8 cellular contexts compared by ENCODE assay signal in the genomic region with DNA sequence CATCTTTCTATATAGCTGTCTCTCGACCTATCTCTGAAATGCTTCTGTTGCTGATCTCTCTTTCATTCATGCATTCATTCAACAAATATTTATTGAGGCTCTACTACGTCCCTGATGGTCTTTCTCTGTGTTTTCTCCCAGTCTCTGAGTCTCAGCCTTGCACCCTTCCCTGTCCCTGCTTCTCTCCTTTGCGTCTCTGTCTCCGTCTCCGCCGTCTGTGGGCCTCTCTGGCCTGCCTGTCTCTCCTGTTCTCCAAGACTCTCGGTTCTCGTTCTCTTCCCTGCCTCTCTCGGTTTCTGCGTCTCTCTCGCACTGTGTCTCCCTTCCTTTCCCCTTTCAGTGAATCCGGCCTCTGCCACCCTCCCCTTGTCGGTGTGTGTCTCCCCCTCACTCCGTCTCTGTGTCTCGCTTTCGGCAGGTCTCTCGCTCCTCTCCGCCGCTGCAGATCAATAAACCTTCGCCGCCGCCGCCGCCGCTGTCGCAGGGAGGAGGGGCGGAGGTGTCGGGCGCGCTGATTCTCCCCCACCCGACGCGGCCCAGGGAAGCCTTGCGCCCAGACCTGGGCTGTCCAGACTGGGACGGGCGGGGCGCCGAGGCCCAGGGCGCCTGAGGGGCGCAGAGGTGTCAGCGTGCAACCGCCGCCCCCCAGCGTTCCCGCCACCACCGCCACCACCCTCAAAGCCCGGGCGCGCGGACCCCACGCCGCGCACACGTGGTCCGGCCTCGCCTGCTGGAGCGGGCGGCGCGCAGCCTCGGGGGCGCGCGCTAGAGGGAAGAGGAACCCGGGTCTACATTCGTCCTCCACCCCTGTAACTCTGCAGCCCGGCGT. TPM values are rescaled to one million over a fixed set of nuclear protein-coding genes. Genes with fewer than 3 reads are reported as not detected.
A peak's percentile ranks its signal among the peaks of the same experiment; 100 is the strongest.
DNase-seq lines count a peak whose midpoint lies in the region; ATAC-seq and TF ChIP-seq lines count a peak whose summit lies in the region.

No MANE protein-coding gene starts in this region.

- no peaks in the 10 kb centered on the region for H4K20me1 ChIP-seq in KMS-11 (ENCODE audit: insufficient read depth)

- H3K27ac Mint-ChIP-seq in CD4-positive, alpha-beta memory T cell: peak overlapping the region in 5 of 7 donors; percentile 1 to 93 (median 67)
- H3K27ac Mint-ChIP-seq in natural killer cell: peak overlapping the region; percentile 4 to 8

- H3K27ac ChIP-seq in CD4-positive, alpha-beta memory T cell (ENCODE audit: low read depth, low read length): no peak overlapping the region
- no peak overlapping the region for H3K27ac ChIP-seq in KMS-11
- no peak overlapping the region for H3K27ac ChIP-seq in ascending aorta

- peaks cover 33 to 69% (median 47%) of the 10 kb centered on the region in 4 donors for H3K4me1 Mint-ChIP-seq in CD4-positive, alpha-beta memory T cell
- peaks cover 38 to 62% of the 10 kb centered on the region in 2 donors for H3K4me1 Mint-ChIP-seq in natural killer cell

- H3K36me3 Mint-ChIP-seq in CD4-positive, alpha-beta memory T cell: peaks cover 0 to 3% of the 10 kb centered on the region in 2 donors
- no peaks in the 10 kb centered on the region for H3K36me3 Mint-ChIP-seq in natural killer cell

- TF ChIP-seq CTCF in KMS-11 (conservative IDR thresholded peaks at IDR 0.05; ENCODE audit: low read depth, low read length): no peak
- no peak for TF ChIP-seq CTCF in ascending aorta (IDR thresholded peaks at IDR 0.05)
- no peak for TF ChIP-seq CTCF in natural killer cell (IDR thresholded peaks at IDR 0.05)

- H3K27me3 ChIP-seq in CD4-positive, alpha-beta memory T cell (ENCODE audit: insufficient read depth, low read length): peaks cover 34% of the 10 kb centered on the region
- H3K27me3 ChIP-seq in KMS-11 (ENCODE audit: insufficient read depth, low read depth) (peaks cover 64% of the 10 kb centered on the region), ascending aorta (peaks cover 42% of the 10 kb centered on the region)

- intact Hi-C loops in CD4-positive, alpha-beta memory T cell (cut with micrococcal nuclease): loop anchor here (5.0 kb wide), 1 partner anchor 604 kb away; no protein-coding TSS in a partner anchor
- intact Hi-C loops in ascending aorta (cut with DNase I) (no loop called here), natural killer cell (cut with micrococcal nuclease) (no loop called here)

- no peak overlapping the region for H3K9ac ChIP-seq in KMS-11

- peaks cover 13 to 35% of the 10 kb centered on the region in 2 donors for H3K27me3 Mint-ChIP-seq in CD4-positive, alpha-beta memory T cell
- H3K27me3 Mint-ChIP-seq in natural killer cell (ENCODE audit: low read depth in 2 of 2): peaks cover 25 to 37% of the 10 kb centered on the region in 2 donors

- H3K4me1 ChIP-seq in CD4-positive, alpha-beta memory T cell (ENCODE audit: insufficient read depth, low read length): peaks cover 73% of the 10 kb centered on the region
- H3K4me1 ChIP-seq in KMS-11 (ENCODE audit: low read depth, poor library complexity, severe bottlenecking) (peaks cover 86% of the 10 kb centered on the region), ascending aorta (peaks cover 36 to 48% of the 10 kb centered on the region in 2 donors)

- H2AFZ ChIP-seq in KMS-11 (ENCODE audit: low read depth): peak overlapping the region; percentile 48

- H3K36me3 ChIP-seq in CD4-positive, alpha-beta memory T cell (ENCODE audit: insufficient read depth, low read length): no peaks in the 10 kb centered on the region
- no peaks in the 10 kb centered on the region for H3K36me3 ChIP-seq in KMS-11 (ENCODE audit: insufficient read depth)
- no peaks in the 10 kb centered on the region for H3K36me3 ChIP-seq in ascending aorta

- CTCF ChIA-PET in CD4-positive, alpha-beta memory T cell (lab: Charles Lee; ENCODE audit: partially characterized antibody): interaction anchor here (1.4 to 5.0 kb wide), 5 partner anchors 11 to 31 kb away, joined by 3 to 74 read pairs (median 6); a partner anchor contains a TSS

- peak overlapping the region; percentile 77 for H3K4me2 ChIP-seq in KMS-11

- H3K4me3 ChIP-seq in CD4-positive, alpha-beta memory T cell (ENCODE audit: low read length in 2 of 2): peak overlapping the region in 1 of 2 donors; percentile 41
- H3K4me3 ChIP-seq in KMS-11 (IDR thresholded peaks at IDR 0.05; ENCODE audit: insufficient read depth, low read depth, low read length) (peak overlapping the region; percentile 33), ascending aorta (peak overlapping the region; percentile 38 to 42)

- peak overlapping the region; percentile 79 to 89 (median 84) for H3K4me3 Mint-ChIP-seq in CD4-positive, alpha-beta memory T cell
- H3K4me3 Mint-ChIP-seq in natural killer cell: peak overlapping the region; percentile 77

- H3K9me3 ChIP-seq in CD4-positive, alpha-beta memory T cell (ENCODE audit: control insufficient read depth in 1 of 2, low read length in 2 of 2): no peaks in the 10 kb centered on the region
- no peaks in the 10 kb centered on the region for H3K9me3 ChIP-seq in ascending aorta

- POLR2A ChIA-PET in CD4-positive, alpha-beta memory T cell (lab: Charles Lee; ENCODE audit: partially characterized antibody): interaction anchor here (0.9 to 2.9 kb wide), 8 partner anchors 11 to 138 kb away, joined by 3 to 16 read pairs (median 4); a partner anchor contains a TSS

- DNase-seq in CD4-positive, alpha-beta memory T cell: peak in 1 of 5 donors; percentile 39
- DNase-seq in ascending aorta (ENCODE audit: low spot score in 2 of 2) (no peak), natural killer cell (no peak), 8988T (no peak), globus pallidus (ENCODE audit: low spot score) (no peak), NCI-H1694 treated with DMSO at 0.1 percent for 48 hours (lab: John Stamatoyannopoulos, UW) (no peak)
- no peak for DNase-seq in activated CD4-positive, CD25-positive, alpha-beta regulatory T cell treated with anti-CD3 and anti-CD28 coated beads, Interleukin-2, amount 50 U/mL, for 72 hours

- no peaks in the 10 kb centered on the region for H3K79me2 ChIP-seq in KMS-11 (ENCODE audit: insufficient read depth, low read depth)

- ATAC-seq in natural killer cell: no peak

- H3K9me3 Mint-ChIP-seq in CD4-positive, alpha-beta memory T cell: no peaks in the 10 kb centered on the region
- H3K9me3 Mint-ChIP-seq in natural killer cell: no peaks in the 10 kb centered on the region

RNA-seq across cellular contexts. Expression of a gene that starts 3.0 kb away (rescaled TPM):
- total RNA-seq in CD4-positive, alpha-beta memory T cell: 1 to 10 TPM; 2.0 to 4.3 TPM
- 1 to 10 TPM in 1 of 2 donors, under 1 TPM in 1; 0.34 to 1.5 TPM for polyA plus RNA-seq in CD4-positive, alpha-beta memory T cell
- 1.5 TPM for total RNA-seq in ascending aorta
- 1 to 10 TPM in 1 of 3 donors, under 1 TPM in 2; 0.52 to 1.1 (median 0.68) TPM for total RNA-seq in natural killer cell

RNA-seq across cellular contexts. Expression of a gene that starts 18.1 kb away (rescaled TPM):
- total RNA-seq in CD4-positive, alpha-beta memory T cell: 1 to 10 TPM; 6.0 to 8.5 TPM
- 1 to 10 TPM; 2.5 to 3.5 TPM for polyA plus RNA-seq in CD4-positive, alpha-beta memory T cell
- total RNA-seq in ascending aorta: 11.2 TPM
- total RNA-seq in natural killer cell: 1 to 10 TPM; 4.6 to 6.8 (median 5.5) TPM

RNA-seq across cellular contexts. Expression of a gene that starts 30.6 kb away (rescaled TPM):
- total RNA-seq in CD4-positive, alpha-beta memory T cell: 10 to 100 TPM; 33.6 to 39.8 TPM
- 10 to 100 TPM; 14.8 to 18.2 TPM for polyA plus RNA-seq in CD4-positive, alpha-beta memory T cell
- total RNA-seq in ascending aorta: 610 TPM
- total RNA-seq in natural killer cell: 10 to 100 TPM; 54.6 to 83.2 (median 64.7) TPM

RNA-seq across cellular contexts. Expression of a gene that starts 46.0 kb away (rescaled TPM):
- total RNA-seq in CD4-positive, alpha-beta memory T cell: 1 to 10 TPM; 1.2 to 1.9 TPM
- 1 to 10 TPM in 1 of 2 donors, under 1 TPM in 1; 0.84 to 2.0 TPM for polyA plus RNA-seq in CD4-positive, alpha-beta memory T cell
- total RNA-seq in ascending aorta (66.7 TPM), natural killer cell (1 to 10 TPM; 1.5 to 1.9 (median 1.9) TPM)

RNA-seq across cellular contexts. Expression of a gene that starts 48.1 kb away (rescaled TPM):
- total RNA-seq in CD4-positive, alpha-beta memory T cell: under 1 TPM in 1 of 2 experiments, not detected in 1; 0.14 TPM
- not detected for polyA plus RNA-seq in CD4-positive, alpha-beta memory T cell
- total RNA-seq in ascending aorta (not detected), natural killer cell (under 1 TPM in 2 of 3 donors, not detected in 1; 0.35 to 0.60 TPM)
